In the genomic region with DNA sequence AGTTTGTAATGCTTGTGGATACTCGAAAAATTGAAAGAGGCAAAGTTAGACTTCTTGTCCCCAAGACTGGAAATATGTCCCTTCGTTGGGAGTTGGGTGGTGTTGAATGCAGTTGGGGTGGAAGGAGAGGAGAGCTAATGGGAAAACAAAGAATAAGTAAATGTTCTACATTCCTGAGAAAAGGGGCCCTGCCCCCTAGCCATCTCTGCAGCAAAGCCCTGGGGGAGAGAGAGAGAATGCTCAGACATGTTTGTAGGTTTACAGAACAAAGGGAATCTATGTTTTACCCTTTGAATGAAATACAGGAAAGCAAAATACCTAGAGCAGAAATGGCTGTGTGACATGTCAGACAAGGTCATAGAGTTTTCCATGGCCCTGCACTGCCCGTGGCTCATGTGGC, we compare ENCODE assay signal across 34 cellular contexts.
"Had no signal": no experiment of that assay in that cellular context is flagged by ENCODE, and none has a peak within 500 bp of the region (broad histone marks: within the 10 kb centered on the region; RNA-seq: fewer than 3 reads in every experiment).

No MANE protein-coding gene starts in this region.

- H3K36me3 Mint-ChIP-seq: stimulated activated effector memory CD8-positive, alpha-beta T cell treated with anti-CD3 and anti-CD28 coated beads, Interleukin-12 subunit alpha, Interleukin-12 subunit beta, amount 100 ng/mL, for 72 hours had no signal

- DNase-seq: activated CD4-positive, alpha-beta T cell treated with anti-CD3 and anti-CD28 coated beads for 48 hours; activated CD4-positive, alpha-beta T cell treated with anti-CD3 and anti-CD28 coated beads, Interleukin-2, amount 50 U/mL, for 48 hours; activated CD8-positive, alpha-beta memory T cell treated with anti-CD3 and anti-CD28 coated beads for 24 hours; activated CD8-positive, alpha-beta memory T cell treated with anti-CD3 and anti-CD28 coated beads, Interleukin-2, amount 50 U/mL, for 4 hours; activated effector memory CD4-positive, alpha-beta T cell treated with anti-CD3 and anti-CD28 coated beads, Interleukin-2, amount 50 U/mL, for 16 hours; activated naive CD4-positive, alpha-beta T cell treated with anti-CD3 and anti-CD28 coated beads for 36 hours; activated naive CD8-positive, alpha-beta T cell treated with anti-CD3 and anti-CD28 coated beads, Interleukin-2, amount 10 ng/mL, durations not matched to agents 7 days and 5 days; activated T-cell treated with anti-CD3 and anti-CD28 coated beads, Interleukin-2, amount 50 U/mL, for 1 hour; caudate nucleus; heart right ventricle; kidney; left colon; natural killer cell; retina; stimulated activated CD4-positive, alpha-beta T cell treated with anti-CD3 and anti-CD28 coated beads, Interleukin-12 subunit alpha, Interleukin-12 subunit beta, amount 100 ng/mL, for 4 hours; stimulated activated CD4-positive, alpha-beta T cell treated with anti-CD3 and anti-CD28 coated beads, Interleukin-4, amount 100 ng/mL, for 24 hours; T-helper 9 cell; uterus had no signal

- H3K27me3 ChIP-seq: ascending aorta, esophagus muscularis mucosa, foreskin keratinocyte, heart right ventricle, neutrophil, uterus had no signal

- H3K27ac ChIP-seq: ascending aorta, esophagus muscularis mucosa, foreskin keratinocyte, heart right ventricle, neutrophil, skin epidermis, thoracic aorta, uterus, VCaP had no signal

- H3K4me3 Mint-ChIP-seq: activated naive CD4-positive, alpha-beta T cell treated with anti-CD3 and anti-CD28 coated beads for 36 hours; activated naive CD8-positive, alpha-beta T cell treated with anti-CD3 and anti-CD28 coated beads, Interleukin-2, amount 10 ng/mL, durations not matched to agents 7 days and 5 days; activated T-helper 1 cell treated with anti-CD3 and anti-CD28 coated beads, Interleukin-12 subunit alpha, Interleukin-12 subunit beta, Interleukin-2, Interleukin-4 antibody, amounts not matched to agents 30 ng/mL and 10 ng/mL and 1 ng/mL, durations not matched to agents 14 hours and 24 hours and 36 hours; memory B cell; natural killer cell; stimulated activated effector memory CD8-positive, alpha-beta T cell treated with anti-CD3 and anti-CD28 coated beads, Interleukin-12 subunit alpha, Interleukin-12 subunit beta, amount 100 ng/mL, for 72 hours; stimulated activated naive CD8-positive, alpha-beta T cell treated with anti-CD3 and anti-CD28 coated beads, Interleukin-15, Interleukin-2, amounts not matched to agents 100 ng/mL and 50 ng/mL, for 24 hours; T-helper 1 cell treated with Interleukin-12 subunit alpha and Interleukin-12 subunit beta and Interleukin-4 antibody, amounts not matched to agents 30 μg/mL and 1 μg/mL, for 36 hours; type B pancreatic cell had no signal

- H3K4me3 ChIP-seq: ascending aorta, esophagus muscularis mucosa, heart right ventricle, skin epidermis, thoracic aorta, uterus had no signal

- H3K4me1 Mint-ChIP-seq: activated naive CD8-positive, alpha-beta T cell treated with anti-CD3 and anti-CD28 coated beads, Interleukin-2, amount 10 ng/mL, durations not matched to agents 7 days and 5 days; memory B cell; natural killer cell; stimulated activated effector memory CD8-positive, alpha-beta T cell treated with anti-CD3 and anti-CD28 coated beads, Interleukin-12 subunit alpha, Interleukin-12 subunit beta, amount 100 ng/mL, for 72 hours had no signal

- H3K4me1 ChIP-seq: ascending aorta, esophagus muscularis mucosa, foreskin keratinocyte, uterus had no signal

- H3K36me3 ChIP-seq: ascending aorta, esophagus muscularis mucosa, heart right ventricle, neutrophil, thoracic aorta, uterus had no signal

- ATAC-seq: activated CD4-positive, CD25-positive, alpha-beta regulatory T cell treated with anti-CD3 and anti-CD28 coated beads, Interleukin-2, amount 50 U/mL, for 24 hours; foreskin keratinocyte; heart right ventricle; left colon; natural killer cell; sciatic nerve; stimulated activated effector memory CD8-positive, alpha-beta T cell treated with anti-CD3 and anti-CD28 coated beads, Interleukin-12 subunit alpha, Interleukin-12 subunit beta, amount 100 ng/mL, for 72 hours had no signal

- H3K27me3 Mint-ChIP-seq: activated naive CD8-positive, alpha-beta T cell treated with anti-CD3 and anti-CD28 coated beads, Interleukin-2, amount 10 ng/mL, durations not matched to agents 7 days and 5 days; memory B cell; progenitor cell of endocrine pancreas; stimulated activated naive CD8-positive, alpha-beta T cell treated with anti-CD3 and anti-CD28 coated beads, Interleukin-15, Interleukin-2, amounts not matched to agents 100 ng/mL and 50 ng/mL, for 24 hours; type B pancreatic cell had no signal

- H3K9me3 Mint-ChIP-seq: activated naive CD4-positive, alpha-beta T cell treated with anti-CD3 and anti-CD28 coated beads for 36 hours; activated naive CD8-positive, alpha-beta T cell treated with anti-CD3 and anti-CD28 coated beads, Interleukin-2, amount 10 ng/mL, durations not matched to agents 7 days and 5 days; activated T-helper 1 cell treated with anti-CD3 and anti-CD28 coated beads, Interleukin-12 subunit alpha, Interleukin-12 subunit beta, Interleukin-2, Interleukin-4 antibody, amounts not matched to agents 30 ng/mL and 10 ng/mL and 1 ng/mL, durations not matched to agents 14 hours and 24 hours and 36 hours; memory B cell; natural killer cell; stimulated activated effector memory CD8-positive, alpha-beta T cell treated with anti-CD3 and anti-CD28 coated beads, Interleukin-12 subunit alpha, Interleukin-12 subunit beta, amount 100 ng/mL, for 72 hours; stimulated activated naive CD8-positive, alpha-beta T cell treated with anti-CD3 and anti-CD28 coated beads, Interleukin-15, Interleukin-2, amounts not matched to agents 100 ng/mL and 50 ng/mL, for 24 hours; T-helper 1 cell treated with Interleukin-12 subunit alpha and Interleukin-12 subunit beta and Interleukin-4 antibody, amounts not matched to agents 30 μg/mL and 1 μg/mL, for 36 hours; type B pancreatic cell had no signal

- H3K27ac Mint-ChIP-seq: activated naive CD4-positive, alpha-beta T cell treated with anti-CD3 and anti-CD28 coated beads for 36 hours; activated naive CD8-positive, alpha-beta T cell treated with anti-CD3 and anti-CD28 coated beads, Interleukin-2, amount 10 ng/mL, durations not matched to agents 7 days and 5 days; activated T-helper 1 cell treated with anti-CD3 and anti-CD28 coated beads, Interleukin-12 subunit alpha, Interleukin-12 subunit beta, Interleukin-2, Interleukin-4 antibody, amounts not matched to agents 30 ng/mL and 10 ng/mL and 1 ng/mL, durations not matched to agents 14 hours and 24 hours and 36 hours; memory B cell; natural killer cell; progenitor cell of endocrine pancreas; stimulated activated effector memory CD8-positive, alpha-beta T cell treated with anti-CD3 and anti-CD28 coated beads, Interleukin-12 subunit alpha, Interleukin-12 subunit beta, amount 100 ng/mL, for 72 hours; stimulated activated naive CD8-positive, alpha-beta T cell treated with anti-CD3 and anti-CD28 coated beads, Interleukin-15, Interleukin-2, amounts not matched to agents 100 ng/mL and 50 ng/mL, for 24 hours; T-helper 1 cell treated with Interleukin-12 subunit alpha and Interleukin-12 subunit beta and Interleukin-4 antibody, amounts not matched to agents 30 μg/mL and 1 μg/mL, for 36 hours; type B pancreatic cell had no signal
